1 cellular context compared by ENCODE assay signal in genomic region chr2:181807526-181807925, GRCh38.
TF ChIP-seq lines count a peak whose summit lies in the region.

No MANE protein-coding gene starts in this region.

TF ChIP-seq in SK-N-SH treated with all-trans-retinoic acid at 6 μM for 48 hours, 23 proteins besides CTCF, POLR2A, EP300 and RAD21 (continued from another document):
- TF ChIP-seq SNAI2 (CRISPR knock-in tag; IDR thresholded peaks at IDR 0.05) (no peak), OSR1 (CRISPR knock-in tag; IDR thresholded peaks at IDR 0.05) (no peak)
